ENCODE assay signal across 9 cellular contexts in genomic region chr7:128827248-128827958, GRCh38. TPM values are rescaled to one million over a fixed set of nuclear protein-coding genes. Genes with fewer than 3 reads are reported as not detected.
DNase-seq lines count a peak whose midpoint lies in the region; ATAC-seq, FAIRE-seq and TF ChIP-seq lines count a peak whose summit lies in the region.
"Had no signal": no experiment of that assay in that cellular context is flagged by ENCODE, and none has a peak within 500 bp of the region (broad histone marks: within the 10 kb centered on the region; RNA-seq: fewer than 3 reads in every experiment).

No MANE protein-coding gene starts in this region.

- H2AFZ ChIP-seq in K562 (ENCODE audit: low read depth, low read length): peak overlapping the region; percentile 56

- intact Hi-C loops in K562 (cut with micrococcal nuclease): no loop called here

- DNase-seq in HS-5 (ENCODE audit: low read depth): peak; percentile 47
- peak; percentile 63 to 88 (median 74) for DNase-seq in K562 (ENCODE audit: extremely low read depth in 1 of 4, low spot score in 3 of 4)
- DNase-seq in iPS-NIHi7 (ENCODE audit: extremely low spot score): peak; percentile 62
- no peak for DNase-seq in thoracic aorta (ENCODE audit: low spot score)
- DNase-seq in H4 (ENCODE audit: low spot score): no peak
- DNase-seq: mammary epithelial cell, NCI-H1694 had no signal

- H3K4me3 ChIP-seq in K562: no peak overlapping the region
- peak overlapping the region; percentile 23 for H3K4me3 ChIP-seq in thoracic aorta

- H4K20me1 ChIP-seq in K562 (replicated peaks; ENCODE audit: control insufficient read depth, insufficient read depth, low read length): no peaks in the 10 kb centered on the region

- ATAC-seq in K562: peak; percentile 65
- peak; percentile 31 for ATAC-seq in thoracic aorta (ENCODE audit: insufficient number of reproducible peaks, low FRiP score, low read depth)
- no peak for ATAC-seq in HG03097 (IDR thresholded peaks at IDR 0.05; ENCODE audit: low FRiP score, unreplicated experiment)
- ATAC-seq in GM18861 (IDR thresholded peaks at IDR 0.05; ENCODE audit: unreplicated experiment): no peak

- no peaks in the 10 kb centered on the region for H3K9me3 ChIP-seq in K562 (replicated peaks; ENCODE audit: control insufficient read depth, insufficient read depth, low read depth, low read length)
- H3K9me3 ChIP-seq in thoracic aorta: no peaks in the 10 kb centered on the region

- CTCF ChIA-PET in K562 (lab: Yijun Ruan, JAX; ENCODE audit: low intra/inter-chr PET ratio): no interaction called here

- H3K79me2 ChIP-seq in K562 (ENCODE audit: control insufficient read depth, insufficient read depth, low read length): peaks cover 26% of the 10 kb centered on the region

- TF ChIP-seq RAD21 in K562 (CRISPR knock-in tag; conservative IDR thresholded peaks at IDR 0.05 in 1 of 2, IDR thresholded peaks at IDR 0.05 in 1 of 2): 0 out of 4 replicates have a peak, but pooled peaks of 1 of the 2 experiments have one; percentile 5

- peak overlapping the region; percentile 56 for H3K4me2 ChIP-seq in K562 (ENCODE audit: insufficient read depth, low read length)

- peak; percentile 81 for FAIRE-seq in K562 (lab: Jason Lieb, UNC)

- H3K27ac ChIP-seq in K562 (ENCODE audit: extremely low read depth, low read depth, low read length) (peak overlapping the region; percentile 72), thoracic aorta (peak overlapping the region; percentile 81 to 97)

- no peak for TF ChIP-seq POLR2A in K562 (conservative IDR thresholded peaks at IDR 0.05)

- TF ChIP-seq EP300 in K562 (IDR thresholded peaks at IDR 0.05; ENCODE audit: low read length): peak; percentile 87

- POLR2A ChIA-PET in K562 (lab: Yijun Ruan, JAX): interaction anchor here (0.6 to 3.3 kb wide), 12 partner anchors 9 to 890 kb away, joined by 3 to 19 read pairs (median 6); partner anchors contain the start of genes CALU and CCDC136

- H3K9ac ChIP-seq in K562 (ENCODE audit: insufficient read depth in 1 of 2, low read depth in 2 of 2, low read length in 2 of 2): peak overlapping the region; percentile 55 to 80

- BruUV-seq in K562 (replicated peaks; lab: Mats Ljungman, UMichigan): no TSS peak

- TF ChIP-seq CTCF in K562 (IDR thresholded peaks at IDR 0.05 in 2 of 3, conservative IDR thresholded peaks at IDR 0.05 in 1 of 3; ENCODE audit: insufficient read depth in 2 of 3, low read depth in 1 of 3, low read length in 3 of 3): no peak
- TF ChIP-seq CTCF in thoracic aorta (IDR thresholded peaks at IDR 0.05): no peak

- H3K36me3 ChIP-seq in K562 (ENCODE audit: control insufficient read depth, insufficient read depth, low read length) (no peaks in the 10 kb centered on the region), thoracic aorta (no peaks in the 10 kb centered on the region)

- no peaks in the 10 kb centered on the region for H3K27me3 ChIP-seq in K562 (ENCODE audit: control insufficient read depth in 2 of 2, insufficient read depth in 2 of 2, low read length in 2 of 2)
- H3K27me3 ChIP-seq in thoracic aorta (replicated peaks; ENCODE audit: insufficient read depth): no peaks in the 10 kb centered on the region

- 19% methylated on average over 17 of the region's 17 CpGs for WGBS in K562 (ENCODE audit: insufficient coverage, low coverage, missing lambda C conversion rate)

- no peaks in the 10 kb centered on the region for H3K9me1 ChIP-seq in K562 (ENCODE audit: control insufficient read depth, insufficient read depth, low read length)

- H3K4me1 ChIP-seq in K562 (replicated peaks in 1 of 2; ENCODE audit: control insufficient read depth in 2 of 2, insufficient read depth in 2 of 2, low read length in 2 of 2) (peaks cover 33 to 52% of the 10 kb centered on the region in 2 experiments), thoracic aorta (ENCODE audit: control insufficient read depth in 1 of 2, low read depth in 2 of 2) (peaks cover 18 to 35% of the 10 kb centered on the region in 2 donors)

- in situ Hi-C loops in K562 (cut with MboI): no loop called here

RNA-seq across cellular contexts. Expression of gene FLNC, which starts 2.8 kb away (rescaled TPM):
- 62.5 and 206 TPM in 2 replicates for total RNA-seq in K562 (2011; cell fraction: chromatin; rRNA removed; ENCODE audit: low replicate concordance)
- total RNA-seq in K562 (2011; cell fraction: nucleolus; rRNA removed): 132 and 134 TPM in 2 replicates
- 72.1 and 81.0 TPM in 2 replicates for total RNA-seq in K562 (2011; cell fraction: nucleoplasm; rRNA removed)
- total RNA-seq in K562 (2014; rRNA removed): 60.7 and 94.5 TPM in 2 replicates
- 11.4 and 18.2 TPM in 2 replicates for total RNA-seq in K562 (2014; rRNA removed; fragmentation: Illumina TruSeq; extraction: Trizol)
- total RNA-seq in K562 (2015; rRNA removed; fragmentation: Illumina TruSeq; extraction: Trizol): 28.8 and 33.3 TPM in 2 replicates
- 148 and 155 TPM in 2 replicates for total RNA-seq in K562 (2021)
- 10.3 and 11.4 TPM in 2 replicates for polyA plus RNA-seq in K562 (2011; rRNA removed)
- polyA plus RNA-seq in K562 (2011; cell fraction: cytosol; rRNA removed): 11.4 and 26.8 TPM in 2 replicates
- 58.5 and 126 TPM in 2 replicates for polyA plus RNA-seq in K562 (2011; cell fraction: nucleus; rRNA removed)
- 66.6 and 106 TPM in 2 replicates for polyA plus RNA-seq in K562 (2012)
- polyA plus RNA-seq in K562 (2014; fragmentation: Illumina TruSeq; extraction: Trizol): 32.8 and 55.3 TPM in 2 replicates
- polyA plus RNA-seq in K562 (2014; fragmentation: Nextera tagmentation; extraction: Ambion mirVana): 1 to 10 TPM in 1 of 2 experiments, under 1 TPM in 1; 0.90 to 1.1 TPM
- 29.0 and 34.7 TPM in 2 replicates for polyA plus RNA-seq in K562 (2014; rRNA removed)
- 15.1 and 41.9 TPM in 2 replicates for polyA minus RNA-seq in K562 (2011; rRNA and poly(A)+ RNA removed)
- polyA minus RNA-seq in K562 (2011; cell fraction: cytosol; rRNA and poly(A)+ RNA removed): 127 and 146 TPM in 2 replicates
- 53.1 and 53.6 TPM in 2 replicates for polyA minus RNA-seq in K562 (2011; cell fraction: nucleus; rRNA and poly(A)+ RNA removed)
- total RNA-seq in thoracic aorta: 100 to 1,000 TPM; 157 to 273 TPM
- total RNA-seq in H4 (2014; rRNA removed; shearing (Covaris generic)): 0.10 and 0.14 TPM in 2 replicates

RNA-seq across cellular contexts. Expression of gene ATP6V1F, which starts 35.3 kb away (rescaled TPM):
- total RNA-seq in K562 (2011; cell fraction: chromatin; rRNA removed; ENCODE audit: low replicate concordance): 21.6 and 54.5 TPM in 2 replicates
- 72.7 and 74.7 TPM in 2 replicates for total RNA-seq in K562 (2011; cell fraction: nucleolus; rRNA removed)
- total RNA-seq in K562 (2011; cell fraction: nucleoplasm; rRNA removed): 70.9 and 89.2 TPM in 2 replicates
- total RNA-seq in K562 (2014; rRNA removed) (265 and 341 TPM in 2 replicates), K562 (2014; rRNA removed; fragmentation: Illumina TruSeq; extraction: Trizol) (174 and 206 TPM in 2 replicates), K562 (2015; rRNA removed; fragmentation: Illumina TruSeq; extraction: Trizol) (332 and 336 TPM in 2 replicates), K562 (2021) (378 and 393 TPM in 2 replicates), thoracic aorta (10 to 100 TPM; 73.6 to 96.0 TPM)
- polyA plus RNA-seq in K562 (2011; rRNA removed) (507 and 542 TPM in 2 replicates), K562 (2014; fragmentation: Illumina TruSeq; extraction: Trizol) (604 and 714 TPM in 2 replicates), K562 (2014; fragmentation: Nextera tagmentation; extraction: Ambion mirVana) (1,000 to 10,000 TPM in 1 of 2 experiments, 100 to 1,000 TPM in 1; 733 to 1,123 TPM), K562 (2014; rRNA removed) (568 and 645 TPM in 2 replicates)
- 869 and 1,641 TPM in 2 replicates for polyA plus RNA-seq in K562 (2011; cell fraction: cytosol; rRNA removed)
- polyA plus RNA-seq in K562 (2011; cell fraction: nucleus; rRNA removed): 256 and 267 TPM in 2 replicates
- 454 and 820 TPM in 2 replicates for polyA plus RNA-seq in K562 (2012)
- 83.2 and 101 TPM in 2 replicates for polyA minus RNA-seq in K562 (2011; rRNA and poly(A)+ RNA removed)
- 93.9 and 97.2 TPM in 2 replicates for polyA minus RNA-seq in K562 (2011; cell fraction: cytosol; rRNA and poly(A)+ RNA removed)
- 35.3 and 68.5 TPM in 2 replicates for polyA minus RNA-seq in K562 (2011; cell fraction: nucleus; rRNA and poly(A)+ RNA removed)
- 119 and 124 TPM in 2 replicates for total RNA-seq in H4 (2014; rRNA removed; shearing (Covaris generic))

RNA-seq across cellular contexts. Expression of gene CCDC136, which starts 35.6 kb away (rescaled TPM):
- 153 and 165 TPM in 2 replicates for total RNA-seq in K562 (2011; cell fraction: chromatin; rRNA removed; ENCODE audit: low replicate concordance)
- total RNA-seq in K562 (2011; cell fraction: nucleolus; rRNA removed): 88.4 and 89.7 TPM in 2 replicates
- total RNA-seq in K562 (2011; cell fraction: nucleoplasm; rRNA removed): 120 and 159 TPM in 2 replicates
- total RNA-seq in K562 (2014; rRNA removed): 17.0 and 23.5 TPM in 2 replicates
- total RNA-seq in K562 (2014; rRNA removed; fragmentation: Illumina TruSeq; extraction: Trizol): 15.3 and 18.8 TPM in 2 replicates
- 27.6 and 28.7 TPM in 2 replicates for total RNA-seq in K562 (2015; rRNA removed; fragmentation: Illumina TruSeq; extraction: Trizol)
- total RNA-seq in K562 (2021): 23.7 and 26.5 TPM in 2 replicates
- polyA plus RNA-seq in K562 (2011; rRNA removed): 40.2 and 45.0 TPM in 2 replicates
- 12.2 and 20.3 TPM in 2 replicates for polyA plus RNA-seq in K562 (2011; cell fraction: cytosol; rRNA removed)
- 165 and 172 TPM in 2 replicates for polyA plus RNA-seq in K562 (2011; cell fraction: nucleus; rRNA removed)
- polyA plus RNA-seq in K562 (2012): 30.6 and 53.3 TPM in 2 replicates
- 23.5 and 26.9 TPM in 2 replicates for polyA plus RNA-seq in K562 (2014; fragmentation: Illumina TruSeq; extraction: Trizol)
- 1 to 10 TPM; 2.4 TPM for polyA plus RNA-seq in K562 (2014; fragmentation: Nextera tagmentation; extraction: Ambion mirVana)
- 34.8 and 40.8 TPM in 2 replicates for polyA plus RNA-seq in K562 (2014; rRNA removed)
- polyA minus RNA-seq in K562 (2011; rRNA and poly(A)+ RNA removed): 31.9 and 36.9 TPM in 2 replicates
- 9.3 and 17.3 TPM in 2 replicates for polyA minus RNA-seq in K562 (2011; cell fraction: cytosol; rRNA and poly(A)+ RNA removed)
- polyA minus RNA-seq in K562 (2011; cell fraction: nucleus; rRNA and poly(A)+ RNA removed): 47.4 and 54.8 TPM in 2 replicates
- total RNA-seq in thoracic aorta: 10 to 100 TPM; 29.3 to 34.7 TPM
- 5.0 and 5.2 TPM in 2 replicates for total RNA-seq in H4 (2014; rRNA removed; shearing (Covaris generic))

RNA-seq across cellular contexts. Expression of gene OPN1SW, which starts 51.8 kb away (rescaled TPM):
- total RNA-seq in K562 (2011; cell fraction: chromatin; rRNA removed; ENCODE audit: low replicate concordance): not detected in 2 replicates
- total RNA-seq in K562 (2011; cell fraction: nucleolus; rRNA removed): not detected in 2 replicates
- not detected in 2 replicates for total RNA-seq in K562 (2011; cell fraction: nucleoplasm; rRNA removed)
- total RNA-seq in K562 (2014; rRNA removed) (not detected in 2 replicates), K562 (2014; rRNA removed; fragmentation: Illumina TruSeq; extraction: Trizol) (not detected in 2 replicates), K562 (2015; rRNA removed; fragmentation: Illumina TruSeq; extraction: Trizol) (not detected in 2 replicates), K562 (2021) (not detected in 2 replicates), thoracic aorta (not detected)
- polyA plus RNA-seq in K562 (2011; rRNA removed) (not detected in 2 replicates), K562 (2014; fragmentation: Illumina TruSeq; extraction: Trizol) (not detected in 2 replicates), K562 (2014; fragmentation: Nextera tagmentation; extraction: Ambion mirVana) (1 to 10 TPM in 1 of 2 experiments, under 1 TPM in 1; 0.84 to 1.0 TPM), K562 (2014; rRNA removed) (not detected in 2 replicates)
- polyA plus RNA-seq in K562 (2011; cell fraction: cytosol; rRNA removed): not detected in 2 replicates
- not detected in 2 replicates for polyA plus RNA-seq in K562 (2011; cell fraction: nucleus; rRNA removed)
- 0.09 and 0.24 TPM in 2 replicates for polyA plus RNA-seq in K562 (2012)
- polyA minus RNA-seq in K562 (2011; rRNA and poly(A)+ RNA removed): not detected in 2 replicates
- not detected in 2 replicates for polyA minus RNA-seq in K562 (2011; cell fraction: cytosol; rRNA and poly(A)+ RNA removed)
- not detected in 2 replicates for polyA minus RNA-seq in K562 (2011; cell fraction: nucleus; rRNA and poly(A)+ RNA removed)
- not detected in 2 replicates for total RNA-seq in H4 (2014; rRNA removed; shearing (Covaris generic))
- total RNA-seq: mammary epithelial cell had no signal
- polyA plus RNA-seq: mammary epithelial cell had no signal

Comparison
In these comparisons a context has a peak if more than half of its experiments do, and no peak if none do; other contexts are left out.
1. DNase-seq: peak in HS-5 (single experiment), K562 (4 of 4) and iPS-NIHi7 (single experiment); none in thoracic aorta (single experiment) and H4 (single experiment).
2. ATAC-seq: peak in K562 (single experiment) and thoracic aorta (single experiment); none in HG03097 (single experiment) and GM18861 (single experiment).
3. RNA of gene FLNC, which starts 2.8 kb away (total RNA-seq): 157 to 273 TPM in thoracic aorta and 11.4 to 206 TPM in K562; 0.10 to 0.14 TPM in H4; every median in the first group is over 10 times any median in the second.